ENCODE assay signal across 2 cellular contexts in the genomic region with DNA sequence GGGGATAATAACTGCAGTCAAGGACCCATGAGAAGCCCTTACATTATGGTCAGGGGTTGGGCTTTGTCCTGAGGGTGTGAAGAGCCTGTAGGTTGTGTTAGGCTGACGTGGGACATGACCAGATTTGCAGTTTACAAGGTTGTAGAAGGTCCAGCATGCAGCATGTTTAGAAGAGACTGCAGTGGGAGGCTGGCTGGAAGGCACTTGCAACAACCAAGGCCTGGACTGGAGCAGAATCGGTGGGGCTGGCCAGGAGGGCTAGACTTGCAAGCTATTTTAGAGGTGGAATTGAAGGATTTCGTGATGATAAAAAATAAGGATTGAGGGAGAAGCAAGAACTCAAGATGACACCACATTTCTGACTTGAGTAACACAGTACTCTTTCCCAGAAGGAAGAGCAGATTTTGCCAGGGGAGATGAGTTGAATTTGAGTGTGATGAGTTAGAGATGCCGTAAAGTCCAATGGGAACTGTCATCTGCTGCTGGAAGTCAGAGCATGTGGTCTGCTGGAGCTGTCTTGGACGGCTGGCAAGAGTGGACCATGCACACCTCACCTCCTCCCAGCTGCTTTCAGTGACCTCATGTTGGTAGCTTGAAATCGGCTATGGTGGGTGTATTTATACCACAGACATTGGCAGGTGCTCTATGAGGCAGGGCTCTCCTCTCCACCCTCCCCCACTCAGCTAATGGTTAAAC.
TF ChIP-seq lines count a peak whose summit lies in the region.

No MANE protein-coding gene starts in this region.

TF ChIP-seq in H1, 55 proteins besides CTCF, POLR2A, EP300 and RAD21:
- TF ChIP-seq CTBP2 (IDR thresholded peaks at IDR 0.05; ENCODE audit: borderline replicate concordance, insufficient read depth, insufficient read length, low read length): no peak
- no peak for TF ChIP-seq CEBPB (IDR thresholded peaks at IDR 0.05; ENCODE audit: low read depth, low read length)
- no peak for TF ChIP-seq NANOG (IDR thresholded peaks at IDR 0.05; ENCODE audit: insufficient read depth, low read depth, low read length, poor library complexity, severe bottlenecking)
- TF ChIP-seq GTF2F1 (IDR thresholded peaks at IDR 0.05; ENCODE audit: borderline replicate concordance, low read depth, low read length): no peak
- TF ChIP-seq POLR2AphosphoS5 (IDR thresholded peaks at IDR 0.05; ENCODE audit: low read depth, low read length): no peak
- no peak for TF ChIP-seq MAFK (IDR thresholded peaks at IDR 0.05; ENCODE audit: low read depth, low read length)
- TF ChIP-seq TCF12 (IDR thresholded peaks at IDR 0.05; ENCODE audit: low read depth, low read length): no peak
- TF ChIP-seq ZNF274 (IDR thresholded peaks at IDR 0.05; ENCODE audit: borderline replicate concordance, extremely low read depth, low read length): no peak
- TF ChIP-seq JUND (IDR thresholded peaks at IDR 0.05; ENCODE audit: low read length): no peak
- no peak for TF ChIP-seq RBBP5 (IDR thresholded peaks at IDR 0.05; ENCODE audit: borderline replicate concordance, low read depth, low read length)
- TF ChIP-seq GABPA (IDR thresholded peaks at IDR 0.05; ENCODE audit: borderline replicate concordance, insufficient read depth, low read length): no peak
- TF ChIP-seq KDM4A (IDR thresholded peaks at IDR 0.05; ENCODE audit: low read depth, low read length, severe bottlenecking): no peak

TF ChIP-seq in GM23338, 12 proteins besides CTCF, POLR2A, EP300 and RAD21:
- TF ChIP-seq EZH2 (IDR thresholded peaks at IDR 0.05; ENCODE audit: low read depth, unreplicated experiment): no peak
- no peak for TF ChIP-seq NANOG (IDR thresholded peaks at IDR 0.05; ENCODE audit: borderline replicate concordance)
- no peak for TF ChIP-seq CREB1 (CRISPR knock-in tag; IDR thresholded peaks at IDR 0.05; ENCODE audit: low read depth)
- TF ChIP-seq STAT1 (IDR thresholded peaks at IDR 0.05; ENCODE audit: unreplicated experiment): no peak
- TF ChIP-seq, protein P1, sequence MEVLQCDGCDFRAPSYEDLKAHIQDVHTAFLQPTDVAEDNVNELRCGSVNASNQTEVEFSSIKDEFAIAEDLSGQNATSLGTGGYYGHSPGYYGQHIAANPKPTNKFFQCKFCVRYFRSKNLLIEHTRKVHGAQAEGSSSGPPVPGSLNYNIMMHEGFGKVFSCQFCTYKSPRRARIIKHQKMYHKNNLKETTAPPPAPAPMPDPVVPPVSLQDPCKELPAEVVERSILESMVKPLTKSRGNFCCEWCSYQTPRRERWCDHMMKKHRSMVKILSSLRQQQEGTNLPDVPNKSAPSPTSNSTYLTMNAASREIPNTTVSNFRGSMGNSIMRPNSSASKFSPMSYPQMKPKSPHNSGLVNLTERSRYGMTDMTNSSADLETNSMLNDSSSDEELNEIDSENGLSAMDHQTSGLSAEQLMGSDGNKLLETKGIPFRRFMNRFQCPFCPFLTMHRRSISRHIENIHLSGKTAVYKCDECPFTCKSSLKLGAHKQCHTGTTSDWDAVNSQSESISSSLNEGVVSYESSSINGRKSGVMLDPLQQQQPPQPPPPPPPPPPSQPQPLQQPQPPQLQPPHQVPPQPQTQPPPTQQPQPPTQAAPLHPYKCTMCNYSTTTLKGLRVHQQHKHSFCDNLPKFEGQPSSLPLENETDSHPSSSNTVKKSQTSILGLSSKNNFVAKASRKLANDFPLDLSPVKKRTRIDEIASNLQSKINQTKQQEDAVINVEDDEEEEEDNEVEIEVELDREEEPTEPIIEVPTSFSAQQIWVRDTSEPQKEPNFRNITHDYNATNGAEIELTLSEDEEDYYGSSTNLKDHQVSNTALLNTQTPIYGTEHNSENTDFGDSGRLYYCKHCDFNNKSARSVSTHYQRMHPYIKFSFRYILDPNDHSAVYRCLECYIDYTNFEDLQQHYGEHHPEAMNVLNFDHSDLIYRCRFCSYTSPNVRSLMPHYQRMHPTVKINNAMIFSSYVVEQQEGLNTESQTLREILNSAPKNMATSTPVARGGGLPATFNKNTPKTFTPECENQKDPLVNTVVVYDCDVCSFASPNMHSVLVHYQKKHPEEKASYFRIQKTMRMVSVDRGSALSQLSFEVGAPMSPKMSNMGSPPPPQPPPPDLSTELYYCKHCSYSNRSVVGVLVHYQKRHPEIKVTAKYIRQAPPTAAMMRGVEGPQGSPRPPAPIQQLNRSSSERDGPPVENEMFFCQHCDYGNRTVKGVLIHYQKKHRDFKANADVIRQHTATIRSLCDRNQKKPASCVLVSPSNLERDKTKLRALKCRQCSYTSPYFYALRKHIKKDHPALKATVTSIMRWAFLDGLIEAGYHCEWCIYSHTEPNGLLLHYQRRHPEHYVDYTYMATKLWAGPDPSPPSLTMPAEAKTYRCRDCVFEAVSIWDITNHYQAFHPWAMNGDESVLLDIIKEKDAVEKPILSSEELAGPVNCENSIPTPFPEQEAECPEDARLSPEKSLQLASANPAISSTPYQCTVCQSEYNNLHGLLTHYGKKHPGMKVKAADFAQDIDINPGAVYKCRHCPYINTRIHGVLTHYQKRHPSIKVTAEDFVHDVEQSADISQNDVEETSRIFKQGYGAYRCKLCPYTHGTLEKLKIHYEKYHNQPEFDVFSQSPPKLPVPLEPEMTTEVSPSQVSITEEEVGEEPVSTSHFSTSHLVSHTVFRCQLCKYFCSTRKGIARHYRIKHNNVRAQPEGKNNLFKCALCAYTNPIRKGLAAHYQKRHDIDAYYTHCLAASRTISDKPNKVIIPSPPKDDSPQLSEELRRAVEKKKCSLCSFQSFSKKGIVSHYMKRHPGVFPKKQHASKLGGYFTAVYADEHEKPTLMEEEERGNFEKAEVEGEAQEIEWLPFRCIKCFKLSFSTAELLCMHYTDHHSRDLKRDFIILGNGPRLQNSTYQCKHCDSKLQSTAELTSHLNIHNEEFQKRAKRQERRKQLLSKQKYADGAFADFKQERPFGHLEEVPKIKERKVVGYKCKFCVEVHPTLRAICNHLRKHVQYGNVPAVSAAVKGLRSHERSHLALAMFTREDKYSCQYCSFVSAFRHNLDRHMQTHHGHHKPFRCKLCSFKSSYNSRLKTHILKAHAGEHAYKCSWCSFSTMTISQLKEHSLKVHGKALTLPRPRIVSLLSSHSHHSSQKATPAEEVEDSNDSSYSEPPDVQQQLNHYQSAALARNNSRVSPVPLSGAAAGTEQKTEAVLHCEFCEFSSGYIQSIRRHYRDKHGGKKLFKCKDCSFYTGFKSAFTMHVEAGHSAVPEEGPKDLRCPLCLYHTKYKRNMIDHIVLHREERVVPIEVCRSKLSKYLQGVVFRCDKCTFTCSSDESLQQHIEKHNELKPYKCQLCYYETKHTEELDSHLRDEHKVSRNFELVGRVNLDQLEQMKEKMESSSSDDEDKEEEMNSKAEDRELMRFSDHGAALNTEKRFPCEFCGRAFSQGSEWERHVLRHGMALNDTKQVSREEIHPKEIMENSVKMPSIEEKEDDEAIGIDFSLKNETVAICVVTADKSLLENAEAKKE (CRISPR knock-in tag; IDR thresholded peaks at IDR 0.05): no peak
- TF ChIP-seq POLR2AphosphoS5 (IDR thresholded peaks at IDR 0.05; ENCODE audit: low read depth): no peak
- no peak for TF ChIP-seq JUNB (IDR thresholded peaks at IDR 0.05; ENCODE audit: unreplicated experiment)
- TF ChIP-seq ZNF331 (CRISPR knock-in tag; IDR thresholded peaks at IDR 0.05; ENCODE audit: low read depth): no peak
- no peak for TF ChIP-seq EZH2phosphoT487 (IDR thresholded peaks at IDR 0.05; ENCODE audit: unreplicated experiment)
- TF ChIP-seq, protein P2, sequence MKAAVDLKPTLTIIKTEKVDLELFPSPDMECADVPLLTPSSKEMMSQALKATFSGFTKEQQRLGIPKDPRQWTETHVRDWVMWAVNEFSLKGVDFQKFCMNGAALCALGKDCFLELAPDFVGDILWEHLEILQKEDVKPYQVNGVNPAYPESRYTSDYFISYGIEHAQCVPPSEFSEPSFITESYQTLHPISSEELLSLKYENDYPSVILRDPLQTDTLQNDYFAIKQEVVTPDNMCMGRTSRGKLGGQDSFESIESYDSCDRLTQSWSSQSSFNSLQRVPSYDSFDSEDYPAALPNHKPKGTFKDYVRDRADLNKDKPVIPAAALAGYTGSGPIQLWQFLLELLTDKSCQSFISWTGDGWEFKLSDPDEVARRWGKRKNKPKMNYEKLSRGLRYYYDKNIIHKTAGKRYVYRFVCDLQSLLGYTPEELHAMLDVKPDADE (IDR thresholded peaks at IDR 0.05): no peak
- TF ChIP-seq, protein P3, sequence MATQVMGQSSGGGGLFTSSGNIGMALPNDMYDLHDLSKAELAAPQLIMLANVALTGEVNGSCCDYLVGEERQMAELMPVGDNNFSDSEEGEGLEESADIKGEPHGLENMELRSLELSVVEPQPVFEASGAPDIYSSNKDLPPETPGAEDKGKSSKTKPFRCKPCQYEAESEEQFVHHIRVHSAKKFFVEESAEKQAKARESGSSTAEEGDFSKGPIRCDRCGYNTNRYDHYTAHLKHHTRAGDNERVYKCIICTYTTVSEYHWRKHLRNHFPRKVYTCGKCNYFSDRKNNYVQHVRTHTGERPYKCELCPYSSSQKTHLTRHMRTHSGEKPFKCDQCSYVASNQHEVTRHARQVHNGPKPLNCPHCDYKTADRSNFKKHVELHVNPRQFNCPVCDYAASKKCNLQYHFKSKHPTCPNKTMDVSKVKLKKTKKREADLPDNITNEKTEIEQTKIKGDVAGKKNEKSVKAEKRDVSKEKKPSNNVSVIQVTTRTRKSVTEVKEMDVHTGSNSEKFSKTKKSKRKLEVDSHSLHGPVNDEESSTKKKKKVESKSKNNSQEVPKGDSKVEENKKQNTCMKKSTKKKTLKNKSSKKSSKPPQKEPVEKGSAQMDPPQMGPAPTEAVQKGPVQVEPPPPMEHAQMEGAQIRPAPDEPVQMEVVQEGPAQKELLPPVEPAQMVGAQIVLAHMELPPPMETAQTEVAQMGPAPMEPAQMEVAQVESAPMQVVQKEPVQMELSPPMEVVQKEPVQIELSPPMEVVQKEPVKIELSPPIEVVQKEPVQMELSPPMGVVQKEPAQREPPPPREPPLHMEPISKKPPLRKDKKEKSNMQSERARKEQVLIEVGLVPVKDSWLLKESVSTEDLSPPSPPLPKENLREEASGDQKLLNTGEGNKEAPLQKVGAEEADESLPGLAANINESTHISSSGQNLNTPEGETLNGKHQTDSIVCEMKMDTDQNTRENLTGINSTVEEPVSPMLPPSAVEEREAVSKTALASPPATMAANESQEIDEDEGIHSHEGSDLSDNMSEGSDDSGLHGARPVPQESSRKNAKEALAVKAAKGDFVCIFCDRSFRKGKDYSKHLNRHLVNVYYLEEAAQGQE (IDR thresholded peaks at IDR 0.05; ENCODE audit: unreplicated experiment): no peak
- no peak for TF ChIP-seq ZNF114 (CRISPR knock-in tag; IDR thresholded peaks at IDR 0.05)
